In the genomic region with DNA sequence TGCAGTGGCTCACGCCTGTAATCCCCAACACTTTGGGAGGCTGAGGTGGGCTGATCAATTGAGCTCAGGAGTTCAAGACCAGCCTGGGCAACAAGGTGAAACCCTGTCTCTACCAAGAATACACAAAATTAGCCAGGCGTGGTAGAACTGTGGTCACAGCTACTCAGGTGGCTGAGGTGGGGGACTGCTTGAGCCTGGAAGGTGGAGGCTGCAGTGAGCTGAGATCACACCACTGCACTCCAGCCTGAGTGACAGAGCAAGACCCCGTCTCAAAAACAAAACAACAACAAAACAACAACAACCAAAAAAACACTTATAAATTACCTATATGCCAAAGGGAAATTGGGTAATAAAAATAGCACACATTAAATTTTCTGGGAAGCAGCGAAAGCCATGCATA, we compare ENCODE assay signal across 11 cellular contexts.
A peak's percentile ranks its signal among the peaks of the same experiment; 100 is the strongest.
DNase-seq lines count a peak whose midpoint lies in the region; ATAC-seq and TF ChIP-seq lines count a peak whose summit lies in the region.
"Had no signal": no experiment of that assay in that cellular context is flagged by ENCODE, and none has a peak within 500 bp of the region (broad histone marks: within the 10 kb centered on the region; RNA-seq: fewer than 3 reads in every experiment).

No MANE protein-coding gene starts in this region.

- no peaks in the 10 kb centered on the region for H3K27me3 Mint-ChIP-seq in activated CD4-positive, alpha-beta T cell treated with anti-CD3 and anti-CD28 coated beads, Interleukin-2, amount 10 ng/mL, durations not matched to agents 24 days and 14 days
- no peaks in the 10 kb centered on the region for H3K27me3 Mint-ChIP-seq in activated T-helper 1 cell treated with anti-CD3 and anti-CD28 coated beads, Interleukin-12 subunit alpha, Interleukin-12 subunit beta, Interleukin-2, Interleukin-4 antibody, amounts not matched to agents 30 ng/mL and 10 ng/mL and 1 ng/mL, durations not matched to agents 14 hours and 24 hours and 36 hours (ENCODE audit: insufficient read depth)

- H3K9me3 Mint-ChIP-seq in activated CD4-positive, alpha-beta T cell treated with anti-CD3 and anti-CD28 coated beads, Interleukin-2, amount 10 ng/mL, durations not matched to agents 24 days and 14 days: no peaks in the 10 kb centered on the region
- peaks cover 9% of the 10 kb centered on the region for H3K9me3 Mint-ChIP-seq in activated T-helper 1 cell treated with anti-CD3 and anti-CD28 coated beads, Interleukin-12 subunit alpha, Interleukin-12 subunit beta, Interleukin-2, Interleukin-4 antibody, amounts not matched to agents 30 ng/mL and 10 ng/mL and 1 ng/mL, durations not matched to agents 14 hours and 24 hours and 36 hours
- peaks cover 3% of the 10 kb centered on the region for H3K9me3 Mint-ChIP-seq in stimulated activated effector memory CD8-positive, alpha-beta T cell treated with anti-CD3 and anti-CD28 coated beads, Interleukin-12 subunit alpha, Interleukin-12 subunit beta, amount 100 ng/mL, for 72 hours

- peaks cover 43% of the 10 kb centered on the region for H3K36me3 Mint-ChIP-seq in activated CD4-positive, alpha-beta T cell treated with anti-CD3 and anti-CD28 coated beads, Interleukin-2, amount 10 ng/mL, durations not matched to agents 24 days and 14 days (ENCODE audit: low read depth)
- peaks cover 24% of the 10 kb centered on the region for H3K36me3 Mint-ChIP-seq in activated T-helper 1 cell treated with anti-CD3 and anti-CD28 coated beads, Interleukin-12 subunit alpha, Interleukin-12 subunit beta, Interleukin-2, Interleukin-4 antibody, amounts not matched to agents 30 ng/mL and 10 ng/mL and 1 ng/mL, durations not matched to agents 14 hours and 24 hours and 36 hours (ENCODE audit: low read depth)
- H3K36me3 Mint-ChIP-seq in stimulated activated effector memory CD8-positive, alpha-beta T cell treated with anti-CD3 and anti-CD28 coated beads, Interleukin-12 subunit alpha, Interleukin-12 subunit beta, amount 100 ng/mL, for 72 hours: peaks cover 6% of the 10 kb centered on the region

- peak overlapping the region; percentile 78 for H3K4me3 Mint-ChIP-seq in activated CD4-positive, alpha-beta T cell treated with anti-CD3 and anti-CD28 coated beads, Interleukin-2, amount 10 ng/mL, durations not matched to agents 24 days and 14 days
- H3K4me3 Mint-ChIP-seq in activated T-helper 1 cell treated with anti-CD3 and anti-CD28 coated beads, Interleukin-12 subunit alpha, Interleukin-12 subunit beta, Interleukin-2, Interleukin-4 antibody, amounts not matched to agents 30 ng/mL and 10 ng/mL and 1 ng/mL, durations not matched to agents 14 hours and 24 hours and 36 hours: peak overlapping the region; percentile 83
- peak overlapping the region; percentile 53 for H3K4me3 Mint-ChIP-seq in stimulated activated effector memory CD8-positive, alpha-beta T cell treated with anti-CD3 and anti-CD28 coated beads, Interleukin-12 subunit alpha, Interleukin-12 subunit beta, amount 100 ng/mL, for 72 hours

- ATAC-seq in HG02884 (IDR thresholded peaks at IDR 0.05; ENCODE audit: unreplicated experiment): peak; percentile 49
- ATAC-seq in stimulated activated effector memory CD8-positive, alpha-beta T cell treated with anti-CD3 and anti-CD28 coated beads, Interleukin-12 subunit alpha, Interleukin-12 subunit beta, amount 100 ng/mL, for 72 hours: no peak
- ATAC-seq: HCT116 had no signal

- intact Hi-C loops in activated CD4-positive, alpha-beta T cell treated with anti-CD3 and anti-CD28 coated beads, Interleukin-2, amount 10 ng/mL, durations not matched to agents 24 days and 14 days (cut with micrococcal nuclease): loop anchor here (1.0 to 5.0 kb wide), 5 partner anchors 8 to 122 kb away; no protein-coding TSS in a partner anchor
- intact Hi-C loops in activated T-helper 1 cell treated with anti-CD3 and anti-CD28 coated beads, Interleukin-12 subunit alpha, Interleukin-12 subunit beta, Interleukin-2, Interleukin-4 antibody, amounts not matched to agents 30 ng/mL and 10 ng/mL and 1 ng/mL, durations not matched to agents 14 hours and 24 hours and 36 hours (cut with micrococcal nuclease): loop anchor here (1.0 to 2.0 kb wide), 5 partner anchors 8 to 110 kb away; no protein-coding TSS in a partner anchor

- peak overlapping the region; percentile 88 for H3K27ac Mint-ChIP-seq in activated CD4-positive, alpha-beta T cell treated with anti-CD3 and anti-CD28 coated beads, Interleukin-2, amount 10 ng/mL, durations not matched to agents 24 days and 14 days
- no peak overlapping the region for H3K27ac Mint-ChIP-seq in activated T-helper 1 cell treated with anti-CD3 and anti-CD28 coated beads, Interleukin-12 subunit alpha, Interleukin-12 subunit beta, Interleukin-2, Interleukin-4 antibody, amounts not matched to agents 30 ng/mL and 10 ng/mL and 1 ng/mL, durations not matched to agents 14 hours and 24 hours and 36 hours
- H3K27ac Mint-ChIP-seq in stimulated activated effector memory CD8-positive, alpha-beta T cell treated with anti-CD3 and anti-CD28 coated beads, Interleukin-12 subunit alpha, Interleukin-12 subunit beta, amount 100 ng/mL, for 72 hours: no peak overlapping the region

- H3K4me1 Mint-ChIP-seq in activated CD4-positive, alpha-beta T cell treated with anti-CD3 and anti-CD28 coated beads, Interleukin-2, amount 10 ng/mL, durations not matched to agents 24 days and 14 days: peaks cover 68% of the 10 kb centered on the region
- peaks cover 85% of the 10 kb centered on the region for H3K4me1 Mint-ChIP-seq in activated T-helper 1 cell treated with anti-CD3 and anti-CD28 coated beads, Interleukin-12 subunit alpha, Interleukin-12 subunit beta, Interleukin-2, Interleukin-4 antibody, amounts not matched to agents 30 ng/mL and 10 ng/mL and 1 ng/mL, durations not matched to agents 14 hours and 24 hours and 36 hours (ENCODE audit: low read depth)
- peaks cover 77% of the 10 kb centered on the region for H3K4me1 Mint-ChIP-seq in stimulated activated effector memory CD8-positive, alpha-beta T cell treated with anti-CD3 and anti-CD28 coated beads, Interleukin-12 subunit alpha, Interleukin-12 subunit beta, amount 100 ng/mL, for 72 hours

- peak; percentile 68 for DNase-seq in activated CD4-positive, alpha-beta T cell treated with anti-CD3 and anti-CD28 coated beads, Interleukin-2, amount 10 ng/mL, durations not matched to agents 24 days and 14 days
- no peak for DNase-seq in activated CD4-positive, alpha-beta T cell treated with anti-CD3 and anti-CD28 coated beads, Interleukin-2, amount 50 U/mL, for 1 hour
- DNase-seq in activated T-helper 1 cell treated with anti-CD3 and anti-CD28 coated beads, Interleukin-12 subunit alpha, Interleukin-12 subunit beta, Interleukin-2, Interleukin-4 antibody, amounts not matched to agents 30 ng/mL and 10 ng/mL and 1 ng/mL, durations not matched to agents 14 hours and 24 hours and 36 hours (ENCODE audit: low spot score): no peak
- DNase-seq in stimulated activated effector memory CD8-positive, alpha-beta T cell treated with anti-CD3 and anti-CD28 coated beads, Interleukin-12 subunit alpha, Interleukin-12 subunit beta, amount 100 ng/mL, for 72 hours (ENCODE audit: low spot score in 2 of 2): no peak
- DNase-seq in kidney glomerular epithelial cell (lab: John Stamatoyannopoulos, UW) (no peak), HUDEP-2 (lab: John Stamatoyannopoulos, UW; ENCODE audit: unreplicated experiment in 76 of 76) (no peak), erythroblast (lab: John Stamatoyannopoulos, UW) (no peak)
- DNase-seq: KG1, mucosa of descending colon had no signal

- no peak for TF ChIP-seq POLR2A in erythroblast (IDR thresholded peaks at IDR 0.05; ENCODE audit: low read length)
